Comparison of ENCODE assay signal across 8 cellular contexts in genomic region chr14:91113829-91114078, GRCh38. TPM values are rescaled to one million over a fixed set of nuclear protein-coding genes. Genes with fewer than 3 reads are reported as not detected.
DNase-seq lines count a peak whose midpoint lies in the region; ATAC-seq and TF ChIP-seq lines count a peak whose summit lies in the region.

A gene with protein sequence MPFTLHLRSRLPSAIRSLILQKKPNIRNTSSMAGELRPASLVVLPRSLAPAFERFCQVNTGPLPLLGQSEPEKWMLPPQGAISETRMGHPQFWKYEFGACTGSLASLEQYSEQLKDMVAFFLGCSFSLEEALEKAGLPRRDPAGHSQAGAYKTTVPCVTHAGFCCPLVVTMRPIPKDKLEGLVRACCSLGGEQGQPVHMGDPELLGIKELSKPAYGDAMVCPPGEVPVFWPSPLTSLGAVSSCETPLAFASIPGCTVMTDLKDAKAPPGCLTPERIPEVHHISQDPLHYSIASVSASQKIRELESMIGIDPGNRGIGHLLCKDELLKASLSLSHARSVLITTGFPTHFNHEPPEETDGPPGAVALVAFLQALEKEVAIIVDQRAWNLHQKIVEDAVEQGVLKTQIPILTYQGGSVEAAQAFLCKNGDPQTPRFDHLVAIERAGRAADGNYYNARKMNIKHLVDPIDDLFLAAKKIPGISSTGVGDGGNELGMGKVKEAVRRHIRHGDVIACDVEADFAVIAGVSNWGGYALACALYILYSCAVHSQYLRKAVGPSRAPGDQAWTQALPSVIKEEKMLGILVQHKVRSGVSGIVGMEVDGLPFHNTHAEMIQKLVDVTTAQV (plus strand): TSS chr14:91114073. CDS start chr14:91160295, 46,222 bp downstream.

- peak within 1 kb of the TSS; percentile 97 for H3K4me2 ChIP-seq in osteoblast (ENCODE audit: insufficient read depth, low read length)

- TF ChIP-seq CTCF in osteoblast (IDR thresholded peaks at IDR 0.05; ENCODE audit: extremely low read depth, low read depth, low read length), result no peak

- H2AFZ ChIP-seq in osteoblast (ENCODE audit: low read length), result peak within 1 kb of the TSS; percentile 86

- H3K36me3 ChIP-seq in KOPT-K1 (ENCODE audit: insufficient read depth, low read length) (peaks cover 24% of the 10 kb centered on the region), osteoblast (ENCODE audit: insufficient read depth, low read length) (no peaks in the 10 kb centered on the region)

- peaks cover 27% of the 10 kb centered on the region for H3K79me2 ChIP-seq in osteoblast (ENCODE audit: insufficient read depth, low read length)

- ATAC-seq in GM21723 (IDR thresholded peaks at IDR 0.05; ENCODE audit: unreplicated experiment), result peak; percentile 71

- H3K27me3 Mint-ChIP-seq in activated naive CD4-positive, alpha-beta T cell treated with anti-CD3 and anti-CD28 coated beads for 36 hours (ENCODE audit: low read depth), result no peaks in the 10 kb centered on the region

- CTCF ChIA-PET in activated naive CD4-positive, alpha-beta T cell treated with anti-CD3 and anti-CD28 coated beads for 36 hours (lab: Charles Lee), result interaction anchor here (0.8 to 3.8 kb wide), 11 partner anchors 9 to 209 kb away, joined by 3 to 17 read pairs (median 3); partner anchors contain the start of gene RPS6KA5

- H3K4me1 Mint-ChIP-seq in activated naive CD4-positive, alpha-beta T cell treated with anti-CD3 and anti-CD28 coated beads for 36 hours (ENCODE audit: low read depth), result peaks cover 60% of the 10 kb centered on the region

- no peaks in the 10 kb centered on the region for H3K9me3 ChIP-seq in KOPT-K1 (ENCODE audit: insufficient read depth, low read length, poor library complexity, severe bottlenecking)
- H3K9me3 ChIP-seq in osteoblast (ENCODE audit: low read depth, low read length), result no peaks in the 10 kb centered on the region

- no peaks in the 10 kb centered on the region for H3K27me3 ChIP-seq in osteoblast (ENCODE audit: insufficient read depth, low read length)

- peaks cover 22% of the 10 kb centered on the region for H3K36me3 Mint-ChIP-seq in activated naive CD4-positive, alpha-beta T cell treated with anti-CD3 and anti-CD28 coated beads for 36 hours (ENCODE audit: low read depth)

- H3K4me3 ChIP-seq in GM08714 (ENCODE audit: low read length), result peak within 1 kb of the TSS; percentile 76
- H3K4me3 ChIP-seq in osteoblast (ENCODE audit: insufficient read depth, low read length), result peak within 1 kb of the TSS; percentile 76

- DNase-seq in activated naive CD4-positive, alpha-beta T cell treated with anti-CD3 and anti-CD28 coated beads for 36 hours, result peak; percentile 70
- DNase-seq in glomerular endothelial cell (ENCODE audit: extremely low read depth, low read depth, low spot score), result no peak
- peak; percentile 95 for DNase-seq in osteoblast (ENCODE audit: insufficient read length, low spot score, missing footprints)
- no peak for DNase-seq in foreskin melanocyte
- DNase-seq in DMS114 treated with DMSO at 0.1 percent for 48 hours (lab: John Stamatoyannopoulos, UW; ENCODE audit: unreplicated experiment), result no peak

- H3K27ac ChIP-seq in KOPT-K1 (ENCODE audit: low read depth, low read length, poor library complexity, severe bottlenecking) (peak within 1 kb of the TSS; percentile 94), osteoblast (ENCODE audit: low read depth, low read length) (peak within 1 kb of the TSS; percentile 79)

- no peaks in the 10 kb centered on the region for H4K20me1 ChIP-seq in osteoblast (ENCODE audit: insufficient read depth, low read length)

- peak within 1 kb of the TSS; percentile 94 for H3K4me3 Mint-ChIP-seq in activated naive CD4-positive, alpha-beta T cell treated with anti-CD3 and anti-CD28 coated beads for 36 hours

- H3K27ac Mint-ChIP-seq in activated naive CD4-positive, alpha-beta T cell treated with anti-CD3 and anti-CD28 coated beads for 36 hours, result peak within 1 kb of the TSS; percentile 95

- H3K9me3 Mint-ChIP-seq in activated naive CD4-positive, alpha-beta T cell treated with anti-CD3 and anti-CD28 coated beads for 36 hours, result no peaks in the 10 kb centered on the region

- H3K4me1 ChIP-seq in osteoblast (ENCODE audit: insufficient read depth, low read length), result peaks cover 29% of the 10 kb centered on the region

- intact Hi-C loops in activated naive CD4-positive, alpha-beta T cell treated with anti-CD3 and anti-CD28 coated beads for 36 hours (cut with micrococcal nuclease), result loop anchor here (1.0 to 2.0 kb wide), 10 partner anchors 25 to 730 kb away; partner anchors contain the start of genes PPP4R3A and RPS6KA5

RNA-seq across cellular contexts. Expression of the gene that starts here (rescaled TPM):
- 10 to 100 TPM; 39.5 to 49.2 TPM for total RNA-seq in activated naive CD4-positive, alpha-beta T cell treated with anti-CD3 and anti-CD28 coated beads for 36 hours
- total RNA-seq in glomerular endothelial cell (56.1 and 67.3 TPM in 2 replicates), osteoblast (45.6 and 55.4 TPM in 2 replicates)

Comparison
In these comparisons a context has a peak if more than half of its experiments do, and no peak if none do; other contexts are left out.
1. DNase-seq: peak in activated naive CD4-positive, alpha-beta T cell treated with anti-CD3 and anti-CD28 coated beads for 36 hours (single experiment) and osteoblast (single experiment); none in glomerular endothelial cell (single experiment), foreskin melanocyte (single experiment) and DMS114 treated with DMSO at 0.1 percent for 48 hours (single experiment).